Comparison of ENCODE assay signal across 1 cellular context in genomic region chr13:44818428-44818827, GRCh38.
TF ChIP-seq lines count a peak whose summit lies in the region.

No MANE protein-coding gene starts in this region.

TF ChIP-seq in endothelial cell of umbilical vein, 7 proteins besides CTCF, POLR2A, EP300 and RAD21 (continued from another document):
- no peak for TF ChIP-seq FOS (IDR thresholded peaks at IDR 0.05; ENCODE audit: borderline replicate concordance, insufficient read depth, low read length)
- TF ChIP-seq MAX (IDR thresholded peaks at IDR 0.05; ENCODE audit: insufficient read depth, insufficient read length) = no peak
- no peak for TF ChIP-seq EZH2 (IDR thresholded peaks at IDR 0.05; ENCODE audit: borderline replicate concordance, low read depth, low read length, severe bottlenecking)
